ENCODE assay signal across 1 cellular context in genomic region chr3:136862611-136862951, GRCh38.
TF ChIP-seq lines count a peak whose summit lies in the region.

No MANE protein-coding gene starts in this region.

TF ChIP-seq in endothelial cell of umbilical vein, 7 proteins besides CTCF, POLR2A, EP300 and RAD21 (continued from another document):
- no peak for TF ChIP-seq POLR2AphosphoS5 (IDR thresholded peaks at IDR 0.05; ENCODE audit: insufficient read depth, low read depth, low read length)
- TF ChIP-seq EZH2 (IDR thresholded peaks at IDR 0.05; ENCODE audit: borderline replicate concordance, low read depth, low read length, severe bottlenecking) = no peak
TF ChIP-seq in endothelial cell of umbilical vein: peak in this region for 0.
